ENCODE assay signal across 12 cellular contexts in the genomic region with DNA sequence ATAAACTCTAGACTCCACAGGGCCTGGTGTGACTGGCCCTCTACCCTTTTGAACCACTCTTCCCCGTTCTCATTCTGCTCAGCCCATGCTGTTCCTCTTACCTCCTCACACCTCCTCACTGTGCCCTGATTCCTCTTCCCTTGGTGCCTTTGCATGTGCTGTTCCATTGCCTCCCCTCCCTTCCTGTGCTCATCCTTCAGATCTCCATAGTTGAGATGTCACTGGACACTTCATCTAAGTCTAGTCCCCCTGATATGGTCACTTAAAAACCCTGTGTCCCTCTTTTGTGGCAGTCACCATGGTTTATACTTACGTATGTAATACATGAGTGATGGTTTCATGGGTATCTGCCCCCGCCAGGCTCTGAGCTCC.
"Had no signal": no experiment of that assay in that cellular context is flagged by ENCODE, and none has a peak within 500 bp of the region (broad histone marks: within the 10 kb centered on the region; RNA-seq: fewer than 3 reads in every experiment).

No MANE protein-coding gene starts in this region.

- H3K27me3 ChIP-seq: pancreas had no signal

- H3K4me3 ChIP-seq: lower lobe of right lung, pancreas had no signal

- H3K27ac Mint-ChIP-seq: activated CD4-positive, alpha-beta memory T cell treated with anti-CD3 and anti-CD28 coated beads, Interleukin-2, amount 10 ng/mL, durations not matched to agents 7 days and 5 days; activated CD4-positive, alpha-beta T cell treated with anti-CD3 and anti-CD28 coated beads for 36 hours had no signal

- H3K27ac ChIP-seq: lower lobe of right lung, pancreas, WERI-Rb-1 had no signal

- H3K36me3 ChIP-seq: lower lobe of right lung, pancreas, WERI-Rb-1 had no signal

- H3K4me1 ChIP-seq: lower lobe of right lung, pancreas had no signal

- H3K4me1 Mint-ChIP-seq: activated CD4-positive, alpha-beta memory T cell treated with anti-CD3 and anti-CD28 coated beads, Interleukin-2, amount 10 ng/mL, durations not matched to agents 7 days and 5 days; activated CD4-positive, alpha-beta T cell treated with anti-CD3 and anti-CD28 coated beads for 36 hours; central memory CD8-positive, alpha-beta T cell had no signal

- H3K27me3 Mint-ChIP-seq: activated CD4-positive, alpha-beta T cell treated with anti-CD3 and anti-CD28 coated beads for 36 hours had no signal

- H3K9me3 ChIP-seq: lower lobe of right lung, pancreas had no signal

- H3K9me3 Mint-ChIP-seq: activated CD4-positive, alpha-beta memory T cell treated with anti-CD3 and anti-CD28 coated beads, Interleukin-2, amount 10 ng/mL, durations not matched to agents 7 days and 5 days; activated T-cell treated with anti-CD3 and anti-CD28 coated beads, Interleukin-2, amount 50 U/mL, for 4 hours; central memory CD8-positive, alpha-beta T cell had no signal

- DNase-seq: activated CD4-positive, alpha-beta memory T cell treated with anti-CD3 and anti-CD28 coated beads, Interleukin-2, amount 10 ng/mL, durations not matched to agents 7 days and 5 days; activated CD4-positive, alpha-beta T cell treated with anti-CD3 and anti-CD28 coated beads for 36 hours; activated effector memory CD4-positive, alpha-beta T cell treated with Interleukin-2 at 50 U/mL for 16 hours; activated naive CD4-positive, alpha-beta T cell treated with anti-CD3 and anti-CD28 coated beads, Interleukin-2, amount 50 U/mL, for 16 hours; activated T-cell treated with anti-CD3 and anti-CD28 coated beads, Interleukin-2, amount 50 U/mL, for 4 hours; effector memory CD4-positive, alpha-beta T cell; glutamatergic neuron; lower lobe of right lung; pancreas; stimulated activated naive CD4-positive, alpha-beta T cell; WERI-Rb-1 had no signal

- ATAC-seq: activated CD4-positive, alpha-beta T cell treated with anti-CD3 and anti-CD28 coated beads for 36 hours; activated T-cell treated with anti-CD3 and anti-CD28 coated beads, Interleukin-2, amount 50 U/mL, for 4 hours had no signal

- H3K4me3 Mint-ChIP-seq: activated CD4-positive, alpha-beta memory T cell treated with anti-CD3 and anti-CD28 coated beads, Interleukin-2, amount 10 ng/mL, durations not matched to agents 7 days and 5 days; activated CD4-positive, alpha-beta T cell treated with anti-CD3 and anti-CD28 coated beads for 36 hours; activated T-cell treated with anti-CD3 and anti-CD28 coated beads, Interleukin-2, amount 50 U/mL, for 4 hours; central memory CD8-positive, alpha-beta T cell had no signal
